Comparison of ENCODE assay signal across 8 cellular contexts in genomic region chr1:206581571-206581981, GRCh38.
DNase-seq lines count a peak whose midpoint lies in the region; ATAC-seq lines count a peak whose summit lies in the region.

No MANE protein-coding gene starts in this region.

- peak overlapping the region; percentile 84 for H3K4me3 Mint-ChIP-seq in activated naive CD8-positive, alpha-beta T cell

- ATAC-seq in HG03196 (IDR thresholded peaks at IDR 0.05; ENCODE audit: unreplicated experiment) = no peak

- H3K27ac Mint-ChIP-seq in activated naive CD8-positive, alpha-beta T cell = peak overlapping the region; percentile 100

- no peaks in the 10 kb centered on the region for H3K27me3 Mint-ChIP-seq in activated naive CD8-positive, alpha-beta T cell

- H3K9me3 Mint-ChIP-seq in activated naive CD8-positive, alpha-beta T cell (ENCODE audit: low read depth) = no peaks in the 10 kb centered on the region

- H3K4me1 Mint-ChIP-seq in activated naive CD8-positive, alpha-beta T cell (ENCODE audit: low read depth) = peaks cover 83% of the 10 kb centered on the region

- peak; percentile 47 for DNase-seq in GF-D8 (lab: John Stamatoyannopoulos, UW)
- peak; percentile 55 for DNase-seq in activated CD4-positive, CD25-positive, alpha-beta regulatory T cell treated with anti-CD3 and anti-CD28 coated beads, Interleukin-2, amount 50 U/mL, for 72 hours
- peak; percentile 62 to 73 for DNase-seq in stimulated activated CD4-positive, alpha-beta T cell treated with anti-CD3 and anti-CD28 coated beads, Interleukin-1b, Interleukin-23, amount 100 ng/mL, for 4 hours (ENCODE audit: low read depth in 2 of 2)
- DNase-seq in SW 1271 (lab: John Stamatoyannopoulos, UW) = no peak
- no peak for DNase-seq in NOMO-1 (lab: John Stamatoyannopoulos, UW; ENCODE audit: unreplicated experiment in 2 of 2)
- no peak for DNase-seq in DMS79 (lab: John Stamatoyannopoulos, UW)

- peaks cover 20% of the 10 kb centered on the region for H3K36me3 Mint-ChIP-seq in activated naive CD8-positive, alpha-beta T cell

Comparison
In these comparisons a context has a peak if more than half of its experiments do, and no peak if none do; other contexts are left out.
1. DNase-seq: peak in GF-D8 (single experiment), activated CD4-positive, CD25-positive, alpha-beta regulatory T cell treated with anti-CD3 and anti-CD28 coated beads, Interleukin-2, amount 50 U/mL, for 72 hours (single experiment) and stimulated activated CD4-positive, alpha-beta T cell treated with anti-CD3 and anti-CD28 coated beads, Interleukin-1b, Interleukin-23, amount 100 ng/mL, for 4 hours (2 of 2); none in SW 1271 (0 of 2), NOMO-1 (0 of 2) and DMS79 (single experiment).